In genomic region chr17:15649861-15650391, GRCh38 we compare ENCODE assay signal across 11 cellular contexts. TPM values are rescaled to one million over a fixed set of nuclear protein-coding genes. Genes with fewer than 3 reads are reported as not detected.
A peak's percentile ranks its signal among the peaks of the same experiment; 100 is the strongest.
DNase-seq lines count a peak whose midpoint lies in the region; ATAC-seq and TF ChIP-seq lines count a peak whose summit lies in the region.
"Had no signal": no experiment of that assay in that cellular context is flagged by ENCODE, and none has a peak within 500 bp of the region (broad histone marks: within the 10 kb centered on the region; RNA-seq: fewer than 3 reads in every experiment).

No MANE protein-coding gene starts in this region.

- H3K36me3 Mint-ChIP-seq in activated naive CD4-positive, alpha-beta T cell treated with anti-CD3 and anti-CD28 coated beads, Interleukin-2, amount 10 ng/mL, durations not matched to agents 7 days and 5 days = no peaks in the 10 kb centered on the region

- TF ChIP-seq CTCF in left ventricle myocardium inferior (IDR thresholded peaks at IDR 0.05; ENCODE audit: borderline replicate concordance) (no peak), choroid plexus epithelial cell (conservative IDR thresholded peaks at IDR 0.05; ENCODE audit: low read depth, low read length) (no peak)

- H3K27ac ChIP-seq in left ventricle myocardium inferior (replicated peaks) = peak overlapping the region; percentile 91

- no peaks in the 10 kb centered on the region for H3K36me3 ChIP-seq in left ventricle myocardium inferior

- no peaks in the 10 kb centered on the region for H3K27me3 Mint-ChIP-seq in activated naive CD4-positive, alpha-beta T cell treated with anti-CD3 and anti-CD28 coated beads, Interleukin-2, amount 10 ng/mL, durations not matched to agents 7 days and 5 days

- H3K4me3 ChIP-seq in left ventricle myocardium inferior (peak overlapping the region; percentile 74), choroid plexus epithelial cell (ENCODE audit: low read depth, low read length) (peak overlapping the region; percentile 79)

- H3K4me1 ChIP-seq in left ventricle myocardium inferior = peaks cover 65% of the 10 kb centered on the region

- no peaks in the 10 kb centered on the region for H3K27me3 ChIP-seq in left ventricle myocardium inferior (ENCODE audit: low read depth)

- no peaks in the 10 kb centered on the region for H3K9me3 Mint-ChIP-seq in activated naive CD4-positive, alpha-beta T cell treated with anti-CD3 and anti-CD28 coated beads, Interleukin-2, amount 10 ng/mL, durations not matched to agents 7 days and 5 days

- CTCF ChIA-PET in activated naive CD4-positive, alpha-beta T cell treated with anti-CD3 and anti-CD28 coated beads, Interleukin-2, amount 10 ng/mL, durations not matched to agents 7 days and 5 days (lab: Charles Lee) = no interaction called here

- H3K4me3 Mint-ChIP-seq in activated naive CD4-positive, alpha-beta T cell treated with anti-CD3 and anti-CD28 coated beads, Interleukin-2, amount 10 ng/mL, durations not matched to agents 7 days and 5 days = no peak overlapping the region

- H3K9me3 ChIP-seq in left ventricle myocardium inferior (replicated peaks) = no peaks in the 10 kb centered on the region

- DNase-seq in left ventricle myocardium inferior (no peak), cardiac septum (ENCODE audit: low spot score) (no peak), choroid plexus epithelial cell (ENCODE audit: low read depth) (peak; percentile 36), mucosa of gallbladder (ENCODE audit: low spot score) (peak; percentile 58), NCI-H1105 treated with DMSO at 0.1 percent for 48 hours (lab: John Stamatoyannopoulos, UW) (no peak), NCI-H1694 treated with DMSO at 0.1 percent for 48 hours (lab: John Stamatoyannopoulos, UW) (no peak)
- DNase-seq in activated naive CD4-positive, alpha-beta T cell treated with anti-CD3 and anti-CD28 coated beads, Interleukin-2, amount 10 ng/mL, durations not matched to agents 7 days and 5 days = no peak
- DNase-seq: activated CD4-positive, alpha-beta T cell treated with anti-CD3 and anti-CD28 coated beads, Interleukin-2, amount 50 U/mL, for 1 hour; DMS79; foreskin melanocyte had no signal

- no peak for ATAC-seq in HG02571 (IDR thresholded peaks at IDR 0.05; ENCODE audit: unreplicated experiment)

- intact Hi-C loops in left ventricle myocardium inferior (cut with micrococcal nuclease) = no loop called here
- intact Hi-C loops in cardiac septum (cut with DNase I) = no loop called here

- no peak overlapping the region for H3K27ac Mint-ChIP-seq in activated naive CD4-positive, alpha-beta T cell treated with anti-CD3 and anti-CD28 coated beads, Interleukin-2, amount 10 ng/mL, durations not matched to agents 7 days and 5 days

- H3K4me1 Mint-ChIP-seq in activated naive CD4-positive, alpha-beta T cell treated with anti-CD3 and anti-CD28 coated beads, Interleukin-2, amount 10 ng/mL, durations not matched to agents 7 days and 5 days = peaks cover 18% of the 10 kb centered on the region

RNA-seq across cellular contexts. Expression of gene FBXW10B, which starts 30.4 kb away (rescaled TPM):
- 1.0 TPM for total RNA-seq in left ventricle myocardium inferior
- total RNA-seq in cardiac septum = 1.2 TPM
- total RNA-seq in mucosa of gallbladder = 1.6 TPM

RNA-seq across cellular contexts. Expression of gene TRIM16, which starts 34.2 kb away (rescaled TPM):
- total RNA-seq in left ventricle myocardium inferior (30.4 TPM), cardiac septum (22.6 TPM), mucosa of gallbladder (28.0 TPM)

RNA-seq across cellular contexts. Expression of gene ZNF286A, which starts 49.6 kb away (rescaled TPM):
- total RNA-seq in left ventricle myocardium inferior = 10.8 TPM
- total RNA-seq in cardiac septum = 13.8 TPM
- total RNA-seq in mucosa of gallbladder = 23.1 TPM

Comparison
In these comparisons a context has a peak if more than half of its experiments do, and no peak if none do; other contexts are left out.
1. DNase-seq: peak in choroid plexus epithelial cell (single experiment) and mucosa of gallbladder (single experiment); none in left ventricle myocardium inferior (single experiment), cardiac septum (single experiment), activated naive CD4-positive, alpha-beta T cell treated with anti-CD3 and anti-CD28 coated beads, Interleukin-2, amount 10 ng/mL, durations not matched to agents 7 days and 5 days (single experiment), NCI-H1105 treated with DMSO at 0.1 percent for 48 hours (single experiment) and NCI-H1694 treated with DMSO at 0.1 percent for 48 hours (single experiment).